In the genomic region with DNA sequence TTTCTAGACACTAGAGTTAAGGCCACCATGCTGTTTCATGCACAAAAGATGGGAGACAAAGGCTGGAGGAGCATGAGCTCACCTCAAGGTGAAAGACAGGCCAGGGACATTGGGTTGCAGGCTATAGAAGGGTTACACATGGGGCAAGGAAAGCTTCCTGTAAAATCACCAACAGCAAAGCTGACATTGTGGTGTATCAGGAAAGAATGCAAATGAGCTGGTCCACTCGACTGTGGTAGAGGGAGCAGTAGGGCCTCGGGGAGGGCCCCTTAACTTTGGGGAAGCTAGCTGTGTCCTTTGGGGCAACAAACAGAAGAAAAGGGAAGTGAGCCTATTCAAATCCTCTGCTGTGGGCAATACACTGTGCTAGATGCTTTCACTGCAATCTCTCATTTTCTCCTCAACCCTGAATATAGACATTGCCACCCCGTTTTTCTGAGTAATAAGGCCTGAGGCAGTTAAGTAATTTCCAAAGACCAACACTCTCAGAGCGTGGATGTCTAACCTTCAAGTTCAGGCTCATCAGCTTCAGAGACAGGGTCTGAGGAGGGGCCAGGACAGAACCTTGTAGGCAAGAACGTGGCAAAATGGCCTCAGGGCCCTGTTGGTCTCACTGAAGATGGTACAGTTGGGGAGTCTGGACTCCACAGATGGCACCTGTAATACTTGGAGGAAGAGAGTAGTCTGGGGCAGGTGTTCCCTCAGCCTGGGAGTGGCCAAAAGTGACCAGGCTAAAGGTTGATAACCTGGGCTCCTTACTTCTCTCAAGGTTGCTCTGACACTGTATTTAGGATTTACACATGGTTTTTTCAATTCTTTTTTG, we compare ENCODE assay signal across 1 cellular context.
TF ChIP-seq lines count a peak whose summit lies in the region.

No MANE protein-coding gene starts in this region.

TF ChIP-seq in WTC11, 78 proteins besides CTCF, POLR2A, EP300 and RAD21 (continued from another document):
- TF ChIP-seq, protein P1, sequence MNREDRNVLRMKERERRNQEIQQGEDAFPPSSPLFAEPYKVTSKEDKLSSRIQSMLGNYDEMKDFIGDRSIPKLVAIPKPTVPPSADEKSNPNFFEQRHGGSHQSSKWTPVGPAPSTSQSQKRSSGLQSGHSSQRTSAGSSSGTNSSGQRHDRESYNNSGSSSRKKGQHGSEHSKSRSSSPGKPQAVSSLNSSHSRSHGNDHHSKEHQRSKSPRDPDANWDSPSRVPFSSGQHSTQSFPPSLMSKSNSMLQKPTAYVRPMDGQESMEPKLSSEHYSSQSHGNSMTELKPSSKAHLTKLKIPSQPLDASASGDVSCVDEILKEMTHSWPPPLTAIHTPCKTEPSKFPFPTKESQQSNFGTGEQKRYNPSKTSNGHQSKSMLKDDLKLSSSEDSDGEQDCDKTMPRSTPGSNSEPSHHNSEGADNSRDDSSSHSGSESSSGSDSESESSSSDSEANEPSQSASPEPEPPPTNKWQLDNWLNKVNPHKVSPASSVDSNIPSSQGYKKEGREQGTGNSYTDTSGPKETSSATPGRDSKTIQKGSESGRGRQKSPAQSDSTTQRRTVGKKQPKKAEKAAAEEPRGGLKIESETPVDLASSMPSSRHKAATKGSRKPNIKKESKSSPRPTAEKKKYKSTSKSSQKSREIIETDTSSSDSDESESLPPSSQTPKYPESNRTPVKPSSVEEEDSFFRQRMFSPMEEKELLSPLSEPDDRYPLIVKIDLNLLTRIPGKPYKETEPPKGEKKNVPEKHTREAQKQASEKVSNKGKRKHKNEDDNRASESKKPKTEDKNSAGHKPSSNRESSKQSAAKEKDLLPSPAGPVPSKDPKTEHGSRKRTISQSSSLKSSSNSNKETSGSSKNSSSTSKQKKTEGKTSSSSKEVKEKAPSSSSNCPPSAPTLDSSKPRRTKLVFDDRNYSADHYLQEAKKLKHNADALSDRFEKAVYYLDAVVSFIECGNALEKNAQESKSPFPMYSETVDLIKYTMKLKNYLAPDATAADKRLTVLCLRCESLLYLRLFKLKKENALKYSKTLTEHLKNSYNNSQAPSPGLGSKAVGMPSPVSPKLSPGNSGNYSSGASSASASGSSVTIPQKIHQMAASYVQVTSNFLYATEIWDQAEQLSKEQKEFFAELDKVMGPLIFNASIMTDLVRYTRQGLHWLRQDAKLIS (CRISPR knock-in tag; IDR thresholded peaks at IDR 0.05; ENCODE audit: borderline replicate concordance) = no peak
- TF ChIP-seq ZNF232 (CRISPR knock-in tag; IDR thresholded peaks at IDR 0.05) = no peak
- TF ChIP-seq, protein P2, sequence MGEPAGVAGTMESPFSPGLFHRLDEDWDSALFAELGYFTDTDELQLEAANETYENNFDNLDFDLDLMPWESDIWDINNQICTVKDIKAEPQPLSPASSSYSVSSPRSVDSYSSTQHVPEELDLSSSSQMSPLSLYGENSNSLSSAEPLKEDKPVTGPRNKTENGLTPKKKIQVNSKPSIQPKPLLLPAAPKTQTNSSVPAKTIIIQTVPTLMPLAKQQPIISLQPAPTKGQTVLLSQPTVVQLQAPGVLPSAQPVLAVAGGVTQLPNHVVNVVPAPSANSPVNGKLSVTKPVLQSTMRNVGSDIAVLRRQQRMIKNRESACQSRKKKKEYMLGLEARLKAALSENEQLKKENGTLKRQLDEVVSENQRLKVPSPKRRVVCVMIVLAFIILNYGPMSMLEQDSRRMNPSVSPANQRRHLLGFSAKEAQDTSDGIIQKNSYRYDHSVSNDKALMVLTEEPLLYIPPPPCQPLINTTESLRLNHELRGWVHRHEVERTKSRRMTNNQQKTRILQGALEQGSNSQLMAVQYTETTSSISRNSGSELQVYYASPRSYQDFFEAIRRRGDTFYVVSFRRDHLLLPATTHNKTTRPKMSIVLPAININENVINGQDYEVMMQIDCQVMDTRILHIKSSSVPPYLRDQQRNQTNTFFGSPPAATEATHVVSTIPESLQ (CRISPR knock-in tag; IDR thresholded peaks at IDR 0.05) = no peak
- TF ChIP-seq, protein P3, sequence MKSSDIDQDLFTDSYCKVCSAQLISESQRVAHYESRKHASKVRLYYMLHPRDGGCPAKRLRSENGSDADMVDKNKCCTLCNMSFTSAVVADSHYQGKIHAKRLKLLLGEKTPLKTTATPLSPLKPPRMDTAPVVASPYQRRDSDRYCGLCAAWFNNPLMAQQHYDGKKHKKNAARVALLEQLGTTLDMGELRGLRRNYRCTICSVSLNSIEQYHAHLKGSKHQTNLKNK (CRISPR knock-in tag; IDR thresholded peaks at IDR 0.05) = no peak
- TF ChIP-seq, protein P4, sequence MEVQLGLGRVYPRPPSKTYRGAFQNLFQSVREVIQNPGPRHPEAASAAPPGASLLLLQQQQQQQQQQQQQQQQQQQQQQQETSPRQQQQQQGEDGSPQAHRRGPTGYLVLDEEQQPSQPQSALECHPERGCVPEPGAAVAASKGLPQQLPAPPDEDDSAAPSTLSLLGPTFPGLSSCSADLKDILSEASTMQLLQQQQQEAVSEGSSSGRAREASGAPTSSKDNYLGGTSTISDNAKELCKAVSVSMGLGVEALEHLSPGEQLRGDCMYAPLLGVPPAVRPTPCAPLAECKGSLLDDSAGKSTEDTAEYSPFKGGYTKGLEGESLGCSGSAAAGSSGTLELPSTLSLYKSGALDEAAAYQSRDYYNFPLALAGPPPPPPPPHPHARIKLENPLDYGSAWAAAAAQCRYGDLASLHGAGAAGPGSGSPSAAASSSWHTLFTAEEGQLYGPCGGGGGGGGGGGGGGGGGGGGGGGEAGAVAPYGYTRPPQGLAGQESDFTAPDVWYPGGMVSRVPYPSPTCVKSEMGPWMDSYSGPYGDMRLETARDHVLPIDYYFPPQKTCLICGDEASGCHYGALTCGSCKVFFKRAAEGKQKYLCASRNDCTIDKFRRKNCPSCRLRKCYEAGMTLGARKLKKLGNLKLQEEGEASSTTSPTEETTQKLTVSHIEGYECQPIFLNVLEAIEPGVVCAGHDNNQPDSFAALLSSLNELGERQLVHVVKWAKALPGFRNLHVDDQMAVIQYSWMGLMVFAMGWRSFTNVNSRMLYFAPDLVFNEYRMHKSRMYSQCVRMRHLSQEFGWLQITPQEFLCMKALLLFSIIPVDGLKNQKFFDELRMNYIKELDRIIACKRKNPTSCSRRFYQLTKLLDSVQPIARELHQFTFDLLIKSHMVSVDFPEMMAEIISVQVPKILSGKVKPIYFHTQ (CRISPR knock-in tag; IDR thresholded peaks at IDR 0.05) = no peak
